ENCODE assay signal across 9 cellular contexts in the genomic region with DNA sequence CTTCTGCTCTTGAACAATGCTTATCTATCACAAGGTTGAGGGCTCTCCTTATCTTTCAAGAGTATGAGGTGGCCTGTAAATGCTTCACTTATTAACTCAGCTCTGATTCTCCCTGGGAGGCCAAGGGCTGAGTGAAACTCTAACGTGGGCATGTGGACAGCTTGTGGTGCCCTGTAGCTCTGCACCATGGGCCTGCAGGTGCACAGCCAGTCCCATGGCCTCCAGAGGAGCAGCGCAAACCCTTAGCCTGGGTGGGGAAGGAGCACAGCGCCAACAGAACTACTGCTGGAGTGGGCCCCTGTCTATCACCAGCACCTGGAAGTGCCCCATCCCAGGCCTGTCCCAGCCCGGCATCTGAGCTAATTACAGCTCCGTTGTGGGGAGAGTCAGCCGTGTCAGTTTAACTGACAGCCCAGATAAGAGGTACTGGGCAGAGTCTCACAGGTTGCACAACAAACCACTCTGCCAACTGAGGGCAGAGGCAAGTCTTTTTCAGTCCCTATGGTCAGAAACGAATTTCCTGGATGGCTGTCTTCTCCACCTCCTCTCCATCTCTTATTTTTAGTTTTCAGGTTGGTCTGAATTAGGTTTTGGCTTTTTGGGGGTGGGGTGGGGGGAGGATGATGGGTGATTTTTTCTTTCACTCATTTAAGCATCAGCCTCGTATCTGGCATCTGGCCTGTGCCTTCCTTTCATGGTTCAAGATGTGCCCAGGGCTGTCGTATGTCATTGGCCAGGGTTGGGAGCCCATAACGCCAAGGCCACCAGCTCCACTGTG.
A peak's percentile ranks its signal among the peaks of the same experiment; 100 is the strongest.
DNase-seq lines count a peak whose midpoint lies in the region; ATAC-seq, FAIRE-seq and TF ChIP-seq lines count a peak whose summit lies in the region.
"Had no signal": no experiment of that assay in that cellular context is flagged by ENCODE, and none has a peak within 500 bp of the region (broad histone marks: within the 10 kb centered on the region; RNA-seq: fewer than 3 reads in every experiment).

No MANE protein-coding gene starts in this region.

- H3K9me3 ChIP-seq in HepG2 (ENCODE audit: low read length), result no peaks in the 10 kb centered on the region
- H3K9me3 ChIP-seq in HAP-1, result no peaks in the 10 kb centered on the region
- H3K9me3 ChIP-seq: adrenal gland had no signal

- H3K4me1 ChIP-seq in HepG2 (ENCODE audit: insufficient read depth, low read length) (no peaks in the 10 kb centered on the region), HAP-1 (no peaks in the 10 kb centered on the region; the same call in 1 of the 2 replicates)
- H3K4me1 ChIP-seq: adrenal gland had no signal

- no peak for TF ChIP-seq POLR2A in GM18505 (IDR thresholded peaks at IDR 0.05; ENCODE audit: borderline replicate concordance, extremely low read depth, insufficient read depth, insufficient read length)
- peak; percentile 46 for TF ChIP-seq POLR2A in NB4 (IDR thresholded peaks at IDR 0.05; ENCODE audit: extremely low read depth, insufficient read length)
- no peak for TF ChIP-seq POLR2A in HepG2 (IDR thresholded peaks at IDR 0.05; ENCODE audit: insufficient read depth in 1 of 2, low read depth in 2 of 2, low read length in 2 of 2)

- ATAC-seq in GM18505 (IDR thresholded peaks at IDR 0.05; ENCODE audit: unreplicated experiment), result peak; percentile 48
- peak; percentile 72 for ATAC-seq in HG02588 (IDR thresholded peaks at IDR 0.05; ENCODE audit: unreplicated experiment)
- ATAC-seq in HepG2, result peak; percentile 43
- no peak for ATAC-seq in T-cell (replicated peaks in 1 of 4)

- H3K9me3 Mint-ChIP-seq in T-cell, result no peaks in the 10 kb centered on the region

- DNase-seq in NB4 (ENCODE audit: low read depth) (peak; percentile 99), HepG2 (ENCODE audit: low spot score) (no peak), T-cell (no peak), occipital lobe (lab: John Stamatoyannopoulos, UW) (no peak), HAP-1 (ENCODE audit: low spot score in 2 of 2) (no peak), NCI-H82 (lab: John Stamatoyannopoulos, UW) (no peak)

- H3K4me3 Mint-ChIP-seq in T-cell, result peak overlapping the region in 1 of 3 donors; percentile 73

- H3K4me2 ChIP-seq in HepG2 (ENCODE audit: low read depth, low read length), result no peak overlapping the region

- H3K4me1 Mint-ChIP-seq in T-cell, result peaks cover 46 to 64% (median 56%) of the 10 kb centered on the region in 3 donors

- BruUV-seq in HepG2 (replicated peaks; lab: Mats Ljungman, UMichigan), result no TSS peak

- H3K27ac Mint-ChIP-seq in T-cell, result no peak overlapping the region

- H3K27me3 Mint-ChIP-seq in T-cell, result no peaks in the 10 kb centered on the region

- TF ChIP-seq EP300 in HepG2 (IDR thresholded peaks at IDR 0.05; ENCODE audit: low read depth in 2 of 2, low read length in 2 of 2) (no peak), HepG2 (CRISPR knock-in tag; IDR thresholded peaks at IDR 0.05; ENCODE audit: borderline replicate concordance) (no peak)

- POLR2A ChIA-PET in HepG2 (lab: Yijun Ruan, JAX) (no interaction called here), T-cell (lab: Charles Lee) (interaction anchor here in 1 of 2 donors (0.5 kb wide), 1 partner anchor 211 kb away, joined by 4 read pairs; no protein-coding TSS in a partner anchor)

- intact Hi-C loops in HepG2 (cut with micrococcal nuclease; ENCODE audit: unreplicated experiment), result no loop called here

- H3K27ac ChIP-seq in HepG2 (ENCODE audit: extremely low read length, insufficient read depth, low read length), result no peak overlapping the region
- H3K27ac ChIP-seq: adrenal gland had no signal

- TF ChIP-seq RAD21 in HepG2 (CRISPR knock-in tag; IDR thresholded peaks at IDR 0.05), result no peak

- in situ Hi-C loops in HepG2 (cut with HindIII; ENCODE audit: extremely low pct_ligation_motif_present, low pct_unique_long_range_greater_than_20kb), result no loop called here
- in situ Hi-C loops in HAP-1 (cut with MboI; ENCODE audit: low sequenced_read_pairs), result no loop called here

- no peak overlapping the region for H2AFZ ChIP-seq in HepG2 (ENCODE audit: low read length)

- WGBS in HepG2 (ENCODE audit: low lambda C conversion rate), result 43% methylated on average over 4 of the region's 10 CpGs

- CTCF ChIA-PET in HepG2 (lab: Yijun Ruan, JAX; ENCODE audit: low intra/inter-chr PET ratio, low total read pairs) (interaction anchor here (0.6 kb wide), 1 partner anchor 290 kb away, joined by 3 read pairs; no protein-coding TSS in a partner anchor), T-cell (lab: Charles Lee) (interaction anchor here in 1 of 2 donors (1.2 kb wide), 1 partner anchor 223 kb away, joined by 3 read pairs; no protein-coding TSS in a partner anchor)

- no peak overlapping the region for H3K9ac ChIP-seq in HepG2 (ENCODE audit: insufficient read depth, low read depth, low read length)

- H3K36me3 ChIP-seq in HepG2 (replicated peaks in 1 of 2; ENCODE audit: control insufficient read depth in 1 of 2, insufficient read depth in 2 of 2, low read length in 2 of 2), result no peaks in the 10 kb centered on the region
- H3K36me3 ChIP-seq in HAP-1 (replicated peaks), result no peaks in the 10 kb centered on the region
- H3K36me3 ChIP-seq: adrenal gland had no signal

- TF ChIP-seq CTCF in NB4 (IDR thresholded peaks at IDR 0.05; ENCODE audit: low read depth, low read length) (no peak), HepG2 (CRISPR knock-in tag; IDR thresholded peaks at IDR 0.05) (no peak)

- H3K27me3 ChIP-seq in HepG2 (ENCODE audit: control insufficient read depth in 1 of 2, insufficient read depth in 2 of 2, low read length in 2 of 2) (peaks cover 1 to 4% of the 10 kb centered on the region in 2 experiments; a peak in 2 of 5 replicates), HAP-1 (ENCODE audit: low read depth) (no peaks in the 10 kb centered on the region)

- H3K36me3 Mint-ChIP-seq in T-cell, result no peaks in the 10 kb centered on the region

- FAIRE-seq in HepG2 (lab: Jason Lieb, UNC), result no peak

- H3K4me3 ChIP-seq in NB4 (ENCODE audit: low read depth, low read length) (peak overlapping the region; percentile 42), HepG2 (replicated peaks in 1 of 3; ENCODE audit: insufficient read depth in 1 of 3, low read depth in 2 of 3, low read length in 3 of 3) (no peak overlapping the region), HAP-1 (no peak overlapping the region)
- H3K4me3 ChIP-seq: adrenal gland had no signal

- no peaks in the 10 kb centered on the region for H4K20me1 ChIP-seq in HepG2 (ENCODE audit: insufficient read depth, low read length)

- H3K79me2 ChIP-seq in HepG2 (ENCODE audit: insufficient read depth, low read length), result no peaks in the 10 kb centered on the region

TF ChIP-seq in HepG2, 621 proteins besides CTCF, POLR2A, EP300 and RAD21:
- TF ChIP-seq SYNCRIP (IDR thresholded peaks at IDR 0.05; ENCODE audit: insufficient read depth, low read depth, low read length), result no peak
- no peak for TF ChIP-seq FOXK2 (IDR thresholded peaks at IDR 0.05)
- TF ChIP-seq TBX3 (IDR thresholded peaks at IDR 0.05; ENCODE audit: borderline replicate concordance), result no peak

Comparison
In these comparisons a context has a peak if more than half of its experiments do, and no peak if none do; other contexts are left out.
1. ATAC-seq: peak in GM18505 (single experiment), HG02588 (single experiment) and HepG2 (single experiment); none in T-cell (0 of 4).